Comparison of ENCODE assay signal across 13 cellular contexts in genomic region chr1:155932085-155932484, GRCh38. TPM values are rescaled to one million over a fixed set of nuclear protein-coding genes. Genes with fewer than 3 reads are reported as not detected.
DNase-seq lines count a peak whose midpoint lies in the region; ATAC-seq and TF ChIP-seq lines count a peak whose summit lies in the region.
"Had no signal": no experiment of that assay in that cellular context is flagged by ENCODE, and none has a peak within 500 bp of the region (broad histone marks: within the 10 kb centered on the region; RNA-seq: fewer than 3 reads in every experiment).

No MANE protein-coding gene starts in this region.

- H3K4me3 Mint-ChIP-seq in endothelial cell (ENCODE audit: unreplicated experiment) (peak overlapping the region; percentile 51), osteocyte (ENCODE audit: unreplicated experiment) (peak overlapping the region; percentile 35)

- WGBS in SK-N-SH (ENCODE audit: low lambda C conversion rate), result 17% methylated on average over 1 of the region's 1 CpG

- H3K9me3 ChIP-seq in SK-N-SH (no peaks in the 10 kb centered on the region), PC-3 (ENCODE audit: low read length) (no peaks in the 10 kb centered on the region), vagina (no peaks in the 10 kb centered on the region)

- H4K20me1 ChIP-seq in SK-N-SH (ENCODE audit: insufficient read depth) (peaks cover 42% of the 10 kb centered on the region), PC-3 (ENCODE audit: low read length) (peaks cover 44% of the 10 kb centered on the region)

- H3K4me2 ChIP-seq in SK-N-SH (peak overlapping the region; percentile 97), PC-3 (ENCODE audit: low read length) (peak overlapping the region; percentile 88)

- TF ChIP-seq RAD21 in SK-N-SH (IDR thresholded peaks at IDR 0.05; ENCODE audit: low read length), result no peak

- no peaks in the 10 kb centered on the region for H3K9me2 ChIP-seq in SK-N-SH
- H3K9me2 ChIP-seq in PC-3 (replicated peaks; ENCODE audit: low read length), result no peaks in the 10 kb centered on the region

- intact Hi-C loops in PC-3 (cut with micrococcal nuclease), result loop anchor here (5.0 kb wide), 2 partner anchors 75 to 185 kb away; partner anchors contain the start of genes GON4L and SYT11
- intact Hi-C loops in vagina (cut with DNase I), result no loop called here

- no peak overlapping the region for H3K27ac Mint-ChIP-seq in endothelial cell (ENCODE audit: unreplicated experiment)
- H3K27ac Mint-ChIP-seq in osteocyte (ENCODE audit: unreplicated experiment), result no peak overlapping the region

- no peaks in the 10 kb centered on the region for H3K27me3 Mint-ChIP-seq in endothelial cell (ENCODE audit: unreplicated experiment)
- no peaks in the 10 kb centered on the region for H3K27me3 Mint-ChIP-seq in osteocyte (ENCODE audit: unreplicated experiment)
- H3K27me3 Mint-ChIP-seq: stimulated activated naive CD8-positive, alpha-beta T cell treated with anti-CD3 and anti-CD28 coated beads, Interleukin-15, amount 100 ng/mL, for 72 hours had no signal

- ATAC-seq in SK-N-SH treated with all-trans-retinoic acid at 6 μM for 48 hours (no peak), PC-3 (peak; percentile 2)
- ATAC-seq: right cardiac atrium; stimulated activated naive CD8-positive, alpha-beta T cell treated with anti-CD3 and anti-CD28 coated beads, Interleukin-15, amount 100 ng/mL, for 72 hours had no signal

- TF ChIP-seq CTCF in SK-N-SH (IDR thresholded peaks at IDR 0.05) (no peak), PC-3 (conservative IDR thresholded peaks at IDR 0.05; ENCODE audit: low read depth, low read length) (no peak), endothelial cell (IDR thresholded peaks at IDR 0.05; ENCODE audit: unreplicated experiment) (no peak), osteocyte (IDR thresholded peaks at IDR 0.05) (no peak), vagina (IDR thresholded peaks at IDR 0.05) (no peak)

- TF ChIP-seq EP300 in SK-N-SH (IDR thresholded peaks at IDR 0.05; ENCODE audit: borderline replicate concordance in 1 of 2, low read depth in 1 of 2, low read length in 1 of 2), result no peak

- H3K27me3 ChIP-seq in SK-N-SH (ENCODE audit: insufficient read depth) (no peaks in the 10 kb centered on the region), PC-3 (ENCODE audit: low read length) (no peaks in the 10 kb centered on the region), vagina (no peaks in the 10 kb centered on the region)

- peaks cover 26% of the 10 kb centered on the region for H3F3A ChIP-seq in SK-N-SH (replicated peaks; ENCODE audit: insufficient read depth)
- H3F3A ChIP-seq in PC-3 (ENCODE audit: low read length, unreplicated experiment), result peaks cover 21% of the 10 kb centered on the region

- peaks cover 20% of the 10 kb centered on the region for H3K4me1 Mint-ChIP-seq in endothelial cell (ENCODE audit: unreplicated experiment)
- H3K4me1 Mint-ChIP-seq in osteocyte (ENCODE audit: unreplicated experiment), result peaks cover 27% of the 10 kb centered on the region

- H3K9me3 Mint-ChIP-seq in endothelial cell (ENCODE audit: unreplicated experiment) (no peaks in the 10 kb centered on the region), osteocyte (ENCODE audit: unreplicated experiment) (no peaks in the 10 kb centered on the region)
- H3K9me3 Mint-ChIP-seq: stimulated activated naive CD8-positive, alpha-beta T cell treated with anti-CD3 and anti-CD28 coated beads, Interleukin-15, amount 100 ng/mL, for 72 hours had no signal

- H3K79me2 ChIP-seq in SK-N-SH (ENCODE audit: insufficient read depth) (peaks cover 77% of the 10 kb centered on the region), PC-3 (ENCODE audit: low read length) (peaks cover 76% of the 10 kb centered on the region)

- peaks cover 45 to 55% of the 10 kb centered on the region in 2 experiments for H3K36me3 ChIP-seq in SK-N-SH (replicated peaks in 1 of 2; ENCODE audit: control insufficient read depth in 1 of 2, insufficient read depth in 2 of 2, low read length in 1 of 2)
- peaks cover 48% of the 10 kb centered on the region for H3K36me3 ChIP-seq in PC-3 (ENCODE audit: low read depth, low read length)
- peaks cover 0 to 52% of the 10 kb centered on the region in 2 donors for H3K36me3 ChIP-seq in vagina

- H2AFZ ChIP-seq in SK-N-SH (ENCODE audit: low read depth), result no peak overlapping the region
- no peak overlapping the region for H2AFZ ChIP-seq in PC-3 (ENCODE audit: low read length)

- H3K4me1 ChIP-seq in SK-N-SH (ENCODE audit: control insufficient read depth in 1 of 2, insufficient read depth in 2 of 2, low read depth in 1 of 2, low read length in 1 of 2) (peaks cover 19 to 20% of the 10 kb centered on the region in 2 experiments), PC-3 (ENCODE audit: insufficient read depth, low read length) (peaks cover 46% of the 10 kb centered on the region), vagina (peaks cover 55% of the 10 kb centered on the region)

- POLR2A ChIA-PET in SK-N-SH (lab: Yijun Ruan, JAX), result interaction anchor here (0.6 to 1.9 kb wide), 5 partner anchors 8 to 151 kb away, joined by 3 to 4 read pairs (median 4); partner anchors contain the start of genes MEX3A and SYT11
- POLR2A ChIA-PET in PC-3 (lab: Charles Lee; ENCODE audit: unreplicated experiment), result interaction anchor here (1.0 kb wide), 1 partner anchor 195 kb away, joined by 4 read pairs; no protein-coding TSS in a partner anchor

- H3K4me3 ChIP-seq in SK-N-SH (ENCODE audit: low read depth in 2 of 2, low read length in 1 of 2) (peak overlapping the region; percentile 17 to 86; a peak in 3 of 4 replicates), PC-3 (ENCODE audit: low read length) (peak overlapping the region; percentile 80), vagina (no peak overlapping the region)

- H3K36me3 Mint-ChIP-seq in endothelial cell (ENCODE audit: low read depth, unreplicated experiment) (peaks cover 22% of the 10 kb centered on the region), osteocyte (ENCODE audit: unreplicated experiment) (peaks cover 25% of the 10 kb centered on the region)

- H3K9ac ChIP-seq in SK-N-SH (peak overlapping the region; percentile 98; the same call in 1 of the 2 replicates), PC-3 (ENCODE audit: low read length) (peak overlapping the region; percentile 49; the same call in 1 of the 2 replicates)

- no TSS peak for BruUV-seq in PC-3 (replicated peaks; lab: Mats Ljungman, UMichigan)

- DNase-seq in SK-N-SH (no peak), PC-3 (peak; percentile 63), endothelial cell (ENCODE audit: low spot score) (no peak), osteocyte (ENCODE audit: extremely low spot score, unreplicated experiment) (no peak), NCI-H1436 treated with DMSO at 0.1 percent for 48 hours (lab: John Stamatoyannopoulos, UW) (no peak), NCI-H2196 treated with DMSO at 0.1 percent for 48 hours (lab: John Stamatoyannopoulos, UW; ENCODE audit: unreplicated experiment) (no peak), vagina (ENCODE audit: extremely low spot score in 2 of 2) (no peak)
- DNase-seq: caudate nucleus; NCI-H526 treated with DMSO at 0.1 percent for 48 hours; right cardiac atrium; stimulated activated naive CD8-positive, alpha-beta T cell treated with anti-CD3 and anti-CD28 coated beads, Interleukin-15, amount 100 ng/mL, for 72 hours had no signal

- CTCF ChIA-PET in SK-N-SH (lab: Yijun Ruan, JAX), result interaction anchor here (0.6 to 3.5 kb wide), 8 partner anchors 8 to 134 kb away, joined by 3 to 20 read pairs (median 4); no protein-coding TSS in a partner anchor
- CTCF ChIA-PET in PC-3 (lab: Charles Lee), result interaction anchor here (0.9 to 1.1 kb wide), 2 partner anchors 38 to 58 kb away, joined by 3 read pairs; no protein-coding TSS in a partner anchor

- no peak overlapping the region for H3K27ac ChIP-seq in SK-N-SH (ENCODE audit: low read depth in 2 of 2, low read length in 1 of 2)
- H3K27ac ChIP-seq in PC-3 (ENCODE audit: low read length), result peak overlapping the region; percentile 55
- no peak overlapping the region for H3K27ac ChIP-seq in vagina
- H3K27ac ChIP-seq: 22Rv1 had no signal

- no peak for TF ChIP-seq POLR2A in vagina (IDR thresholded peaks at IDR 0.05)

TF ChIP-seq in SK-N-SH, 30 proteins besides CTCF, POLR2A, EP300 and RAD21 (continues in another document):
- no peak for TF ChIP-seq YY1 (IDR thresholded peaks at IDR 0.05; ENCODE audit: low read depth)
- no peak for TF ChIP-seq CHD2 (IDR thresholded peaks at IDR 0.05; ENCODE audit: low read length, partially characterized antibody)
- no peak for TF ChIP-seq POLR2AphosphoS5 (IDR thresholded peaks at IDR 0.05; ENCODE audit: low read depth, low read length)
- no peak for TF ChIP-seq FOXM1 (IDR thresholded peaks at IDR 0.05; ENCODE audit: low read depth)
- no peak for TF ChIP-seq RFX5 (IDR thresholded peaks at IDR 0.05; ENCODE audit: low read length)

TF ChIP-seq in SK-N-SH treated with all-trans-retinoic acid at 6 μM for 48 hours, 23 proteins besides CTCF, POLR2A, EP300 and RAD21 (continues in another document):
- no peak for TF ChIP-seq ZC3H10 (CRISPR knock-in tag; IDR thresholded peaks at IDR 0.05)

RNA-seq across cellular contexts. Expression of gene KHDC4, which starts 2.1 kb away (rescaled TPM):
- polyA plus RNA-seq in SK-N-SH (2012; rRNA removed), result 43.1 and 94.4 TPM in 2 replicates
- 24.6 and 27.2 TPM in 2 replicates for polyA plus RNA-seq in SK-N-SH (2012; cell fraction: cytosol; rRNA removed)
- 176 and 362 TPM in 2 replicates for polyA plus RNA-seq in SK-N-SH (2012; cell fraction: nucleus; rRNA removed)
- total RNA-seq in PC-3 (2014; rRNA removed), result 63.4 and 64.4 TPM in 2 replicates
- 42.6 TPM for total RNA-seq in endothelial cell (ENCODE audit: unreplicated experiment)
- total RNA-seq in osteocyte, result 48.8 and 53.7 TPM in 2 replicates
- total RNA-seq in vagina, result 47.6 TPM

RNA-seq across cellular contexts. Expression of gene RXFP4, which starts 9.4 kb away (rescaled TPM):
- not detected in 2 replicates for polyA plus RNA-seq in SK-N-SH (2012; rRNA removed)
- polyA plus RNA-seq in SK-N-SH (2012; cell fraction: cytosol; rRNA removed), result not detected in 2 replicates
- polyA plus RNA-seq in SK-N-SH (2012; cell fraction: nucleus; rRNA removed), result not detected in 2 replicates
- total RNA-seq in PC-3 (2014; rRNA removed) (not detected in 2 replicates), endothelial cell (ENCODE audit: unreplicated experiment) (not detected), osteocyte (not detected in 2 replicates), vagina (not detected)
- total RNA-seq: right cardiac atrium had no signal
- polyA plus RNA-seq: right cardiac atrium had no signal

RNA-seq across cellular contexts. Expression of gene RIT1, which starts 20.9 kb away (rescaled TPM):
- 28.8 and 35.3 TPM in 2 replicates for polyA plus RNA-seq in SK-N-SH (2012; rRNA removed)
- 35.5 and 36.8 TPM in 2 replicates for polyA plus RNA-seq in SK-N-SH (2012; cell fraction: cytosol; rRNA removed)
- 18.0 and 29.0 TPM in 2 replicates for polyA plus RNA-seq in SK-N-SH (2012; cell fraction: nucleus; rRNA removed)
- total RNA-seq in PC-3 (2014; rRNA removed), result 14.7 and 18.8 TPM in 2 replicates
- total RNA-seq in endothelial cell (ENCODE audit: unreplicated experiment), result 69.2 TPM
- total RNA-seq in osteocyte, result 43.1 and 45.6 TPM in 2 replicates
- total RNA-seq in vagina, result 38.3 TPM

RNA-seq across cellular contexts. Expression of gene ARHGEF2, which starts 46.3 kb away (rescaled TPM):
- polyA plus RNA-seq in SK-N-SH (2012; rRNA removed), result 32.4 and 50.8 TPM in 2 replicates
- 36.5 and 37.6 TPM in 2 replicates for polyA plus RNA-seq in SK-N-SH (2012; cell fraction: cytosol; rRNA removed)
- polyA plus RNA-seq in SK-N-SH (2012; cell fraction: nucleus; rRNA removed), result 165 and 188 TPM in 2 replicates
- 65.9 and 70.8 TPM in 2 replicates for total RNA-seq in PC-3 (2014; rRNA removed)
- total RNA-seq in endothelial cell (ENCODE audit: unreplicated experiment), result 244 TPM
- total RNA-seq in osteocyte, result 199 and 201 TPM in 2 replicates
- total RNA-seq in vagina, result 76.4 TPM

Comparison
In these comparisons a context has a peak if more than half of its experiments do, and no peak if none do; other contexts are left out.
1. H3K4me3 ChIP-seq: peak in SK-N-SH (2 of 2) and PC-3 (single experiment); none in vagina (0 of 2).